In genomic region chr1:44409741-44410140, GRCh38 we compare ENCODE assay signal across 2 cellular contexts.
TF ChIP-seq lines count a peak whose summit lies in the region.

No MANE protein-coding gene starts in this region.

TF ChIP-seq in WTC11, 78 proteins besides CTCF, POLR2A, EP300 and RAD21:
- no peak for TF ChIP-seq SMAD4 (CRISPR knock-in tag; IDR thresholded peaks at IDR 0.05)

TF ChIP-seq in H1, 55 proteins besides CTCF, POLR2A, EP300 and RAD21:
- TF ChIP-seq GTF2F1 (IDR thresholded peaks at IDR 0.05; ENCODE audit: borderline replicate concordance, low read depth, low read length) (no peak), EGR1 (IDR thresholded peaks at IDR 0.05; ENCODE audit: borderline replicate concordance, low read depth, low read length) (0 out of 2 replicates have a peak, but pooled peaks have one; percentile 17)
